In genomic region chr1:8858888-8859706, GRCh38 we compare ENCODE assay signal across 8 cellular contexts. TPM values are rescaled to one million over a fixed set of nuclear protein-coding genes. Genes with fewer than 3 reads are reported as not detected.
A peak's percentile ranks its signal among the peaks of the same experiment; 100 is the strongest.
DNase-seq lines count a peak whose midpoint lies in the region; ATAC-seq, FAIRE-seq and TF ChIP-seq lines count a peak whose summit lies in the region.

No MANE protein-coding gene starts in this region.

- 67 to 74% (median 68%) methylated on average over 12 of the region's 12 CpGs for WGBS in stomach, 5 donors

- H4K20me1 ChIP-seq in keratinocyte (ENCODE audit: control insufficient read depth, extremely low read depth, insufficient read depth, low read length): peaks cover 44% of the 10 kb centered on the region

- H3K27me3 ChIP-seq in keratinocyte (ENCODE audit: control insufficient read depth, extremely low read depth, insufficient read depth, low read length) (no peaks in the 10 kb centered on the region), stomach (no peaks in the 10 kb centered on the region)

- H3K36me3 ChIP-seq in keratinocyte (ENCODE audit: control insufficient read depth in 2 of 2, extremely low read depth in 1 of 2, insufficient read depth in 2 of 2, low read length in 2 of 2): peaks cover 35 to 56% of the 10 kb centered on the region in 2 experiments
- H3K36me3 ChIP-seq in stomach: peaks cover 44 to 78% (median 77%) of the 10 kb centered on the region in 4 donors

- H3K9ac ChIP-seq in keratinocyte (ENCODE audit: control insufficient read depth, extremely low read depth, insufficient read depth, low read length): no peak overlapping the region

- dilution Hi-C loops in keratinocyte (cut with MboI; ENCODE audit: extremely low pct_ligation_motif_present, low sequenced_read_pairs): no loop called here

- H3K9me3 ChIP-seq in keratinocyte (ENCODE audit: control insufficient read depth, low read depth, low read length): no peaks in the 10 kb centered on the region
- H3K9me3 ChIP-seq in stomach: no peaks in the 10 kb centered on the region

- TF ChIP-seq CTCF in astrocyte of the spinal cord (IDR thresholded peaks at IDR 0.05; ENCODE audit: low read depth, low read length) (peak; percentile 65), keratinocyte (optimal IDR thresholded peaks at IDR 0.05 in 1 of 3, IDR thresholded peaks at IDR 0.05 in 1 of 3, conservative IDR thresholded peaks at IDR 0.05 in 1 of 3; ENCODE audit: extremely low read depth in 1 of 3, insufficient read depth in 2 of 3, low read length in 3 of 3) (peak; percentile 39 to 69 (median 50)), stomach (IDR thresholded peaks at IDR 0.05) (peak in 5 of 7 experiments; percentile 32 to 52 (median 46))

- no peak overlapping the region for H3K27ac ChIP-seq in keratinocyte (ENCODE audit: control insufficient read depth, insufficient read depth, low read length)
- peak overlapping the region in 2 of 5 donors; percentile 25 to 42 for H3K27ac ChIP-seq in stomach

- intact Hi-C loops in stomach (cut with DNase I; ENCODE audit: low total_unique reads): no loop called here

- in situ Hi-C loops in astrocyte of the spinal cord (cut with HindIII; ENCODE audit: low sequenced_read_pairs): no loop called here

- FAIRE-seq in keratinocyte (lab: Jason Lieb, UNC): no peak

- no peak overlapping the region for H3K4me3 ChIP-seq in astrocyte of the spinal cord (ENCODE audit: low read depth, low read length)
- no peak overlapping the region for H3K4me3 ChIP-seq in keratinocyte (ENCODE audit: control insufficient read depth in 2 of 3, extremely low read depth in 1 of 3, insufficient read depth in 2 of 3, low read depth in 1 of 3, low read length in 3 of 3)
- H3K4me3 ChIP-seq in stomach: no peak overlapping the region

- no peak for TF ChIP-seq EP300 in stomach (IDR thresholded peaks at IDR 0.05)

- DNase-seq in DMS114 treated with DMSO at 0.1 percent for 48 hours (lab: John Stamatoyannopoulos, UW; ENCODE audit: unreplicated experiment): peak; percentile 58
- peak in 40 of 76 experiments; percentile 3 to 59 (median 20) for DNase-seq in HUDEP-2 (lab: John Stamatoyannopoulos, UW; ENCODE audit: unreplicated experiment in 76 of 76)
- peak; percentile 45 for DNase-seq in SK-N-DZ (ENCODE audit: low spot score)
- peak; percentile 75 for DNase-seq in astrocyte of the spinal cord (ENCODE audit: low read depth, low spot score)
- DNase-seq in keratinocyte (ENCODE audit: low read depth, low spot score): no peak
- DNase-seq in stomach: peak; percentile 43

- H3K79me2 ChIP-seq in keratinocyte (ENCODE audit: control insufficient read depth, insufficient read depth, low read length): peaks cover 8% of the 10 kb centered on the region

- no peak overlapping the region for H2AFZ ChIP-seq in keratinocyte (ENCODE audit: control insufficient read depth, low read length)

- ATAC-seq in HG02885 (IDR thresholded peaks at IDR 0.05; ENCODE audit: poor library complexity, unreplicated experiment): no peak
- ATAC-seq in HG02970 (IDR thresholded peaks at IDR 0.05; ENCODE audit: low FRiP score, unreplicated experiment): no peak

- H3K9me1 ChIP-seq in keratinocyte (ENCODE audit: control insufficient read depth, extremely low read depth, insufficient read depth, low read length): no peaks in the 10 kb centered on the region

- no peak overlapping the region for H3K4me2 ChIP-seq in keratinocyte (ENCODE audit: control insufficient read depth, extremely low read depth, insufficient read depth, low read depth, low read length)

- no peaks in the 10 kb centered on the region for H3K4me1 ChIP-seq in keratinocyte (ENCODE audit: control insufficient read depth, extremely low read depth, insufficient read depth, low read length)
- H3K4me1 ChIP-seq in stomach: peaks cover 6 to 34% (median 17%) of the 10 kb centered on the region in 4 donors

- no peak for TF ChIP-seq POLR2A in stomach (IDR thresholded peaks at IDR 0.05)

RNA-seq across cellular contexts. Expression of gene ENO1, which starts 19.4 kb away (rescaled TPM):
- 1,135 and 1,190 TPM in 2 replicates for polyA plus RNA-seq in SK-N-DZ (2014; cell fraction: cytosol; rRNA removed)
- polyA plus RNA-seq in SK-N-DZ (2014; cell fraction: nucleus; rRNA removed): 497 and 567 TPM in 2 replicates
- polyA plus RNA-seq in keratinocyte (1,831 to 2,152 TPM (median 1,908 TPM) in 3 replicates), stomach (100 to 1,000 TPM; 271 to 577 (median 338) TPM)
- polyA plus RNA-seq in keratinocyte (2011; ENCODE audit: low read depth): 5,319 TPM
- polyA plus RNA-seq in keratinocyte (2011; cell fraction: cytosol; rRNA removed): 1,516 and 1,792 TPM in 2 replicates
- 1,367 and 1,540 TPM in 2 replicates for polyA plus RNA-seq in keratinocyte (2011; cell fraction: nucleus; rRNA removed)
- polyA plus RNA-seq in keratinocyte (2012; ENCODE audit: low replicate concordance): 973 and 2,209 TPM in 2 replicates
- 2,026 to 2,762 TPM (median 2,694 TPM) in 3 replicates for polyA minus RNA-seq in keratinocyte
- polyA minus RNA-seq in keratinocyte (2011; cell fraction: cytosol; rRNA and poly(A)+ RNA removed): 1,962 TPM
- polyA minus RNA-seq in keratinocyte (2011; cell fraction: nucleus; rRNA and poly(A)+ RNA removed): 651 and 812 TPM in 2 replicates
- 100 to 1,000 TPM; 206 to 463 (median 362) TPM for total RNA-seq in stomach

RNA-seq across cellular contexts. Expression of gene RERE, which starts 41.7 kb away (rescaled TPM):
- polyA plus RNA-seq in SK-N-DZ (2014; cell fraction: cytosol; rRNA removed): 13.9 and 17.0 TPM in 2 replicates
- 14.2 and 33.7 TPM in 2 replicates for polyA plus RNA-seq in SK-N-DZ (2014; cell fraction: nucleus; rRNA removed)
- polyA plus RNA-seq in keratinocyte: 2.8 to 3.8 TPM (median 3.6 TPM) in 3 replicates
- polyA plus RNA-seq in keratinocyte (2011; ENCODE audit: low read depth): 32.8 TPM
- polyA plus RNA-seq in keratinocyte (2011; cell fraction: cytosol; rRNA removed): 8.1 and 10.5 TPM in 2 replicates
- polyA plus RNA-seq in keratinocyte (2011; cell fraction: nucleus; rRNA removed): 26.3 and 30.2 TPM in 2 replicates
- 13.7 and 17.2 TPM in 2 replicates for polyA plus RNA-seq in keratinocyte (2012; ENCODE audit: low replicate concordance)
- polyA minus RNA-seq in keratinocyte: 22.0 to 29.9 TPM (median 28.0 TPM) in 3 replicates
- polyA minus RNA-seq in keratinocyte (2011; cell fraction: cytosol; rRNA and poly(A)+ RNA removed): 28.6 TPM
- polyA minus RNA-seq in keratinocyte (2011; cell fraction: nucleus; rRNA and poly(A)+ RNA removed): 16.4 and 51.3 TPM in 2 replicates
- total RNA-seq in stomach: 100 to 1,000 TPM in 2 of 5 donors, 10 to 100 TPM in 3; 75.0 to 198 (median 99.2) TPM
- polyA plus RNA-seq in stomach: 10 to 100 TPM; 15.6 to 21.6 (median 18.0) TPM
